ENCODE assay signal across 29 cellular contexts in genomic region chr1:42133809-42134526, GRCh38. TPM values are rescaled to one million over a fixed set of nuclear protein-coding genes. Genes with fewer than 3 reads are reported as not detected.
"Had no signal": no experiment of that assay in that cellular context is flagged by ENCODE, and none has a peak within 500 bp of the region (broad histone marks: within the 10 kb centered on the region; RNA-seq: fewer than 3 reads in every experiment).

No MANE protein-coding gene starts in this region.

- H3K27me3 ChIP-seq: colonic mucosa, gastrocnemius medialis, neural progenitor cell, right atrium auricular region, sigmoid colon, testis, upper lobe of left lung had no signal

- H2AFZ ChIP-seq: hepatocyte, neural progenitor cell had no signal

- H3K4me1 ChIP-seq: colonic mucosa, gastrocnemius medialis, heart left ventricle, prostate gland, right atrium auricular region, sigmoid colon, spleen, testis, tibial artery had no signal

- FAIRE-seq: kidney had no signal

- H3K9me3 ChIP-seq: colonic mucosa, gastrocnemius medialis, heart left ventricle, prostate gland, right atrium auricular region, sigmoid colon, spleen, testis, tibial artery, upper lobe of left lung had no signal

- H3K4me2 ChIP-seq: hepatocyte, neural progenitor cell had no signal

- H3K4me3 ChIP-seq: colonic mucosa, gastrocnemius medialis, heart left ventricle, hepatocyte, lung, neural progenitor cell, prostate gland, right atrium auricular region, sigmoid colon, spleen, testis, tibial artery, upper lobe of left lung had no signal

- H3K9ac ChIP-seq: neural progenitor cell had no signal

- H3K79me2 ChIP-seq: hepatocyte had no signal

- H3K36me3 ChIP-seq: colonic mucosa, gastrocnemius medialis, heart left ventricle, neural progenitor cell, prostate gland, right atrium auricular region, sigmoid colon, spleen, tibial artery, upper lobe of left lung had no signal

- ATAC-seq: esophagus mucosa; gastrocnemius medialis; heart left ventricle; left lobe of liver; naive thymus-derived CD4-positive, alpha-beta T cell; stimulated activated memory B cell treated with anti-CD40 and anti-IgM and Interleukin-4, amounts not matched to agents 10 μg/mL and 1 μg/mL and 100 μg/mL, for 72 hours; stimulated activated naive CD8-positive, alpha-beta T cell treated with anti-CD3 and anti-CD28 coated beads, Interleukin-15, Interleukin-2, amounts not matched to agents 100 U/mL and 50 U/mL, for 24 hours had no signal

- DNase-seq: colonic mucosa; effector CD8-positive, alpha-beta T cell; endodermal cell; foreskin fibroblast; gastrocnemius medialis; heart left ventricle; kidney; naive thymus-derived CD4-positive, alpha-beta T cell; sigmoid colon; spleen; stimulated activated CD4-positive, alpha-beta T cell treated with anti-CD3 and anti-CD28 coated beads, Interleukin-4, amount 100 ng/mL, for 4 hours; stimulated activated naive CD8-positive, alpha-beta T cell treated with anti-CD3 and anti-CD28 coated beads, Interleukin-15, Interleukin-2, amounts not matched to agents 100 U/mL and 50 U/mL, for 24 hours; substantia nigra; testis; tibial artery; upper lobe of left lung had no signal

- H3K27ac ChIP-seq: colonic mucosa, epithelial cell of prostate, gastrocnemius medialis, heart left ventricle, hepatocyte, neural progenitor cell, prostate gland, right atrium auricular region, sigmoid colon, spleen, testis, tibial artery, upper lobe of left lung had no signal

RNA-seq across cellular contexts. Expression of gene GUCA2B, which starts 19.2 kb away (rescaled TPM):
- total RNA-seq: endodermal cell; esophagus mucosa; heart left ventricle; hepatocyte; kidney; liver; lung; mesothelial cell of epicardium; naive thymus-derived CD4-positive, alpha-beta T cell; osteoblast; prostate gland; right atrium auricular region; skeletal muscle tissue; spleen; testis; upper lobe of left lung had no signal
- polyA plus RNA-seq: heart left ventricle; lung; naive thymus-derived CD4-positive, alpha-beta T cell; spleen had no signal

RNA-seq across cellular contexts. Expression of gene GUCA2A, which starts 30.6 kb away (rescaled TPM):
- total RNA-seq: esophagus mucosa, heart left ventricle, kidney, left lobe of liver, liver, lung, mesothelial cell of epicardium, osteoblast, prostate gland, right atrium auricular region, skeletal muscle tissue, spleen, testis had no signal
- polyA plus RNA-seq: heart left ventricle; liver; naive thymus-derived CD4-positive, alpha-beta T cell; spleen had no signal
